12 cellular contexts compared by ENCODE assay signal in the genomic region with DNA sequence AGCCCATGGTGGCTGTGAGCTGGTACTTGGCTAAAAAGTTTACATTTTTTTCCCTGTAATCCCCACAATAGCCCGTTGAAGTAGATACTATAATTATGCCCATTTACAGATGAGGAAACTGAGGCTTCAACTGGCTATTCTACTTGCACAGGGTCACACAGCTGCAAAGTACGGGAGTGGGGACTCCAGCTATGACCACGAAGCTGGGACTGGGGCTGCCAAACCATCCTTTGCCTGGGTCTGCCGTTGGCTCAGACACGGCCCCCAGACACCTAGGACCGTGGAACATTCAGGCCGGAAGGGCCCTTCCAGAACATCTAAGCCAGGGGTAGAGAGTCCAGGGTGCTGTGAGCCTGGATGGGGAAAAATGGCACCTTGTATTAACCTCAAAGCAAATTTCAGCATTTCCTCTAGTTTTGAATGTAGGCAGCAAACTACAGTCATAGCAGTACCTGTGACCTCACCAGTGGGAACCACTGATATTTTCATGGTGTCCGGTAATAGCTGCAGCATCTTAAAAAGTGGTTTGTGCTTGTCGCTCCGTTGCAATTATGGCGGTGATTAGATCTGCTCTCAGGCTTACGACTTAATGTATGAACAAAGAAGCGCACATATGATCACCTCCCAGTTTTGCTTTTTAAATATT. TPM values are rescaled to one million over a fixed set of nuclear protein-coding genes. Genes with fewer than 3 reads are reported as not detected.
A peak's percentile ranks its signal among the peaks of the same experiment; 100 is the strongest.
DNase-seq lines count a peak whose midpoint lies in the region; ATAC-seq and TF ChIP-seq lines count a peak whose summit lies in the region.
"Had no signal": no experiment of that assay in that cellular context is flagged by ENCODE, and none has a peak within 500 bp of the region (broad histone marks: within the 10 kb centered on the region; RNA-seq: fewer than 3 reads in every experiment).

No MANE protein-coding gene starts in this region.

- H3K4me1 ChIP-seq in trophoblast cell (ENCODE audit: control insufficient read depth in 1 of 2, insufficient read depth in 2 of 2, low read length in 2 of 2) (no peaks in the 10 kb centered on the region), testis (no peaks in the 10 kb centered on the region)

- no peak overlapping the region for H2BK120ac ChIP-seq in trophoblast cell (ENCODE audit: insufficient read depth, low read length, poor library complexity)

- TF ChIP-seq CTCF in testis (IDR thresholded peaks at IDR 0.05), result no peak

- H4K8ac ChIP-seq in trophoblast cell (ENCODE audit: low read depth, low read length), result no peak overlapping the region

- H3K9me3 Mint-ChIP-seq in activated CD8-positive, alpha-beta memory T cell treated with anti-CD3 and anti-CD28 coated beads, Interleukin-2, amount 10 ng/mL, durations not matched to agents 7 days and 5 days (ENCODE audit: low read depth), result no peaks in the 10 kb centered on the region

- no peak overlapping the region for H3K4ac ChIP-seq in trophoblast cell (ENCODE audit: low read depth, low read length)

- intact Hi-C loops in testis (cut with DNase I; ENCODE audit: low total_unique reads), result no loop called here

- H3K36me3 ChIP-seq in trophoblast cell (ENCODE audit: control insufficient read depth in 1 of 2, insufficient read depth in 2 of 2, low read length in 2 of 2) (no peaks in the 10 kb centered on the region), testis (ENCODE audit: low read depth, missing control alignments) (no peaks in the 10 kb centered on the region)

- no peak overlapping the region for H3K14ac ChIP-seq in trophoblast cell (ENCODE audit: low read length)

- peaks cover 24% of the 10 kb centered on the region for H3K4me1 Mint-ChIP-seq in activated CD8-positive, alpha-beta memory T cell treated with anti-CD3 and anti-CD28 coated beads, Interleukin-2, amount 10 ng/mL, durations not matched to agents 7 days and 5 days

- H3K23ac ChIP-seq in trophoblast cell (ENCODE audit: low read length), result no peak overlapping the region

- DNase-seq in activated CD8-positive, alpha-beta memory T cell treated with anti-CD3 and anti-CD28 coated beads, Interleukin-2, amount 10 ng/mL, durations not matched to agents 7 days and 5 days, result peak; percentile 74
- DNase-seq in activated CD8-positive, alpha-beta memory T cell treated with anti-CD3 and anti-CD28 coated beads, Interleukin-2, amount 50 U/mL, for 4 hours, result no peak
- no peak for DNase-seq in trophoblast cell
- no peak for DNase-seq in SHP77 treated with DMSO at 0.1 percent for 48 hours (lab: John Stamatoyannopoulos, UW)
- no peak for DNase-seq in testis
- DNase-seq in HPDE6-E6E7 (ENCODE audit: extremely low spot score), result no peak
- DNase-seq: NCI-H146 had no signal

- no peak overlapping the region for H2BK12ac ChIP-seq in trophoblast cell (ENCODE audit: low read length)

- H3K18ac ChIP-seq in trophoblast cell (ENCODE audit: low read length), result no peak overlapping the region

- H4K91ac ChIP-seq in trophoblast cell (ENCODE audit: low read depth, low read length), result no peak overlapping the region

- no peak overlapping the region for H4K12ac ChIP-seq in trophoblast cell (ENCODE audit: low read depth, low read length)

- H3K27me3 ChIP-seq in trophoblast cell (ENCODE audit: insufficient read depth, low read length), result peaks cover 33% of the 10 kb centered on the region
- no peaks in the 10 kb centered on the region for H3K27me3 ChIP-seq in testis

- peak overlapping the region; percentile 45 for H3K27ac Mint-ChIP-seq in activated CD8-positive, alpha-beta memory T cell treated with anti-CD3 and anti-CD28 coated beads, Interleukin-2, amount 10 ng/mL, durations not matched to agents 7 days and 5 days

- H2AFZ ChIP-seq in trophoblast cell (ENCODE audit: insufficient read depth, low read length, poor library complexity), result no peak overlapping the region

- WGBS in trophoblast cell (ENCODE audit: extremely low coverage, insufficient coverage, insufficient read length), result no CpG with 5 or more reads among the region's 13 CpGs
- 92% methylated on average over 13 of the region's 13 CpGs for WGBS in testis, 2 donors

- H3K4me3 ChIP-seq in trophoblast cell (ENCODE audit: low read depth, low read length) (no peak overlapping the region), testis (no peak overlapping the region)
- H3K4me3 ChIP-seq: mucosa of descending colon, skin epidermis had no signal

- H3K9me3 ChIP-seq in trophoblast cell (ENCODE audit: insufficient read depth, low read depth, low read length) (peaks cover 2% of the 10 kb centered on the region), testis (no peaks in the 10 kb centered on the region)
- H3K9me3 ChIP-seq: mucosa of descending colon had no signal

- CTCF ChIA-PET in activated CD8-positive, alpha-beta memory T cell treated with anti-CD3 and anti-CD28 coated beads, Interleukin-2, amount 10 ng/mL, durations not matched to agents 7 days and 5 days (lab: Charles Lee), result interaction anchor here (1.0 kb wide), 1 partner anchor 38 kb away, joined by 4 read pairs; no protein-coding TSS in a partner anchor

- no peaks in the 10 kb centered on the region for H3K36me3 Mint-ChIP-seq in activated CD8-positive, alpha-beta memory T cell treated with anti-CD3 and anti-CD28 coated beads, Interleukin-2, amount 10 ng/mL, durations not matched to agents 7 days and 5 days

- H2AK5ac ChIP-seq in trophoblast cell (ENCODE audit: low read length), result no peak overlapping the region

- H2BK5ac ChIP-seq in trophoblast cell (ENCODE audit: low read depth, low read length, poor library complexity), result no peak overlapping the region

- ATAC-seq in activated CD8-positive, alpha-beta memory T cell treated with anti-CD3 and anti-CD28 coated beads, Interleukin-2, amount 10 ng/mL, durations not matched to agents 7 days and 5 days, result peak; percentile 60
- ATAC-seq in GM21381 (IDR thresholded peaks at IDR 0.05; ENCODE audit: unreplicated experiment) (peak; percentile 63), HG03280 (IDR thresholded peaks at IDR 0.05; ENCODE audit: unreplicated experiment) (peak; percentile 46)
- ATAC-seq: mucosa of descending colon had no signal

- no peak overlapping the region for H3K4me3 Mint-ChIP-seq in activated CD8-positive, alpha-beta memory T cell treated with anti-CD3 and anti-CD28 coated beads, Interleukin-2, amount 10 ng/mL, durations not matched to agents 7 days and 5 days

- H3K79me2 ChIP-seq in trophoblast cell (ENCODE audit: control insufficient read depth, insufficient read depth, low read length, poor library complexity), result no peaks in the 10 kb centered on the region

- H3K9ac ChIP-seq in trophoblast cell (ENCODE audit: low read length), result peak overlapping the region; percentile 27

- no peak for TF ChIP-seq POLR2A in testis (IDR thresholded peaks at IDR 0.05)

- H3K27ac ChIP-seq in trophoblast cell (ENCODE audit: low read depth, low read length) (no peak overlapping the region), testis (no peak overlapping the region)
- H3K27ac ChIP-seq: HL-60, skin epidermis had no signal

- H3K27me3 Mint-ChIP-seq in activated CD8-positive, alpha-beta memory T cell treated with anti-CD3 and anti-CD28 coated beads, Interleukin-2, amount 10 ng/mL, durations not matched to agents 7 days and 5 days, result peaks cover 67% of the 10 kb centered on the region

- H3K79me1 ChIP-seq in trophoblast cell (ENCODE audit: low read length), result no peaks in the 10 kb centered on the region

- no peak overlapping the region for H3K4me2 ChIP-seq in trophoblast cell (ENCODE audit: low read length)

RNA-seq across cellular contexts. Expression of gene TP73, which starts 4.3 kb away (rescaled TPM):
- total RNA-seq in activated CD8-positive, alpha-beta memory T cell treated with anti-CD3 and anti-CD28 coated beads, Interleukin-2, amount 10 ng/mL, durations not matched to agents 7 days and 5 days, result 10 to 100 TPM in 1 of 2 experiments, 1 to 10 TPM in 1; 2.1 to 15.2 TPM
- polyA plus RNA-seq in trophoblast cell (2013), result 3.5 and 3.9 TPM in 2 replicates
- 1 to 10 TPM; 1.3 to 1.5 TPM for total RNA-seq in testis
- polyA plus RNA-seq in testis (ENCODE audit: insufficient read depth, low read depth, low replicate concordance), result 2.2 TPM

RNA-seq across cellular contexts. Expression of gene WRAP73, which starts 6.7 kb away (rescaled TPM):
- total RNA-seq in activated CD8-positive, alpha-beta memory T cell treated with anti-CD3 and anti-CD28 coated beads, Interleukin-2, amount 10 ng/mL, durations not matched to agents 7 days and 5 days, result 10 to 100 TPM; 38.1 to 43.8 TPM
- polyA plus RNA-seq in trophoblast cell (2013), result 30.9 and 31.0 TPM in 2 replicates
- total RNA-seq in testis, result 10 to 100 TPM; 26.1 to 34.2 TPM
- polyA plus RNA-seq in testis (ENCODE audit: insufficient read depth, low read depth, low replicate concordance), result 32.5 TPM

RNA-seq across cellular contexts. Expression of gene TPRG1L, which starts 31.8 kb away (rescaled TPM):
- 10 to 100 TPM in 1 of 2 experiments, 1 to 10 TPM in 1; 8.6 to 13.2 TPM for total RNA-seq in activated CD8-positive, alpha-beta memory T cell treated with anti-CD3 and anti-CD28 coated beads, Interleukin-2, amount 10 ng/mL, durations not matched to agents 7 days and 5 days
- 23.7 and 23.8 TPM in 2 replicates for polyA plus RNA-seq in trophoblast cell (2013)
- total RNA-seq in testis, result 10 to 100 TPM; 30.6 to 33.3 TPM
- 40.9 TPM for polyA plus RNA-seq in testis (ENCODE audit: insufficient read depth, low read depth, low replicate concordance)

RNA-seq across cellular contexts. Expression of gene MEGF6, which starts 45.3 kb away (rescaled TPM):
- 10 to 100 TPM in 1 of 2 experiments, 1 to 10 TPM in 1; 2.1 to 11.2 TPM for total RNA-seq in activated CD8-positive, alpha-beta memory T cell treated with anti-CD3 and anti-CD28 coated beads, Interleukin-2, amount 10 ng/mL, durations not matched to agents 7 days and 5 days
- 11.3 and 12.1 TPM in 2 replicates for polyA plus RNA-seq in trophoblast cell (2013)
- total RNA-seq in testis, result 10 to 100 TPM; 16.1 to 26.4 TPM
- polyA plus RNA-seq in testis (ENCODE audit: insufficient read depth, low read depth, low replicate concordance), result 9.0 TPM
